Comparison of ENCODE assay signal across 11 cellular contexts in the genomic region with DNA sequence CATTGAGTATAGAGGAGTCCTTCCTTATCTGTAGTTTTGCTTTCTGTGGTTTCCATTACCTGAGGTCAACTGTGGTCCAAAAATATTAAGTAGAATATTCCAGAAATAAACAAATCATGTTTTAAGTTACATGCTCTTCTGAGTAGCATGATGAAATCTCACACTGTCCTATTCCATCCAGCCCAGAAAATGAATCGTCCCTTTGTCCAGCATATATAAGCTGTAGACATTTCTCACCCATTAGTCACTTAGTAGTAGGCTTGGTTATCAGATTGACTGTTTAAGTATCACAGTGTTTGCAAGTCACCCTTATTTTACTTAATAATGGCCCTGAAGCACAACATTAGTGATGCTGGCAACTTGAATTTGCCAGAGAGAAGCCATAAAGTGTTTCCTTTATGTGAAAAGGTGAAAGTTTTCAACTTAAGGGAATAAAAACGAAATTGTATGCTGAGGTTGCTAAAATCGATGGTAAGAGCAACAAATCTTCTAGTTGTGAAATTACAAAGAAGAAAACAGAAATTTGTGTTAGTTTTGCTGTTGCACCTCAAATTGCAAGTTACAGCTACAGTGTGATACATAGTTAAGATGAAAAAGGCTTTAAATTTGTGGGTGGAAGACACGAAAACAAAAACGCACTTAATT.
DNase-seq lines count a peak whose midpoint lies in the region; ATAC-seq and TF ChIP-seq lines count a peak whose summit lies in the region.
"Had no signal": no experiment of that assay in that cellular context is flagged by ENCODE, and none has a peak within 500 bp of the region (broad histone marks: within the 10 kb centered on the region; RNA-seq: fewer than 3 reads in every experiment).

No MANE protein-coding gene starts in this region.

- H3K27me3 ChIP-seq in GM23338 (ENCODE audit: insufficient read depth) (no peaks in the 10 kb centered on the region), skeletal muscle satellite cell (ENCODE audit: control insufficient read depth, insufficient read depth, low read length) (no peaks in the 10 kb centered on the region)
- H3K27me3 ChIP-seq: esophagus muscularis mucosa, left lung had no signal

- no peaks in the 10 kb centered on the region for H3F3A ChIP-seq in GM23338 (replicated peaks; ENCODE audit: low read depth)

- H3K9me3 Mint-ChIP-seq in GM23338: no peaks in the 10 kb centered on the region
- H3K9me3 Mint-ChIP-seq: activated T-cell treated with anti-CD3 and anti-CD28 coated beads, Interleukin-2, amount 50 U/mL, for 4 hours had no signal

- no peaks in the 10 kb centered on the region for H3K36me3 ChIP-seq in GM23338 (ENCODE audit: insufficient read depth)
- peaks cover 5% of the 10 kb centered on the region for H3K36me3 ChIP-seq in skeletal muscle satellite cell (ENCODE audit: insufficient read depth, low read length)
- H3K36me3 ChIP-seq: esophagus muscularis mucosa had no signal

- in situ Hi-C loops in SK-MEL-5 (cut with HindIII; ENCODE audit: low pct_unique_long_range_greater_than_20kb, low sequenced_read_pairs): no loop called here

- peaks cover 28% of the 10 kb centered on the region for H3K4me1 Mint-ChIP-seq in GM23338

- H3K4me1 ChIP-seq in GM23338 (ENCODE audit: insufficient read depth) (peaks cover 26% of the 10 kb centered on the region), skeletal muscle satellite cell (ENCODE audit: control insufficient read depth, insufficient read depth, low read length) (peaks cover 11% of the 10 kb centered on the region)
- H3K4me1 ChIP-seq: left lung had no signal

- 0 out of 2 replicates have a peak overlapping the region, but pooled peaks have one; percentile 3 for H3K27ac ChIP-seq in GM23338 (ENCODE audit: low read depth)
- H3K27ac ChIP-seq: esophagus muscularis mucosa, left lung, SK-N-MC had no signal

- H3K9me2 ChIP-seq in GM23338 (ENCODE audit: insufficient read depth): no peaks in the 10 kb centered on the region

- peak overlapping the region; percentile 54 for H3K4me2 ChIP-seq in GM23338
- peak overlapping the region; percentile 5 for H3K4me2 ChIP-seq in skeletal muscle satellite cell (ENCODE audit: low read length)

- no peak overlapping the region for H3K9ac ChIP-seq in skeletal muscle satellite cell (ENCODE audit: low read depth, low read length)

- DNase-seq in GM23338 (ENCODE audit: low spot score) (no peak), SK-MEL-5 (ENCODE audit: low read depth, low spot score) (peak; percentile 65), fibroblast of peridontal ligament (ENCODE audit: extremely low read depth) (peak; percentile 65), DMS153 treated with DMSO at 0.1 percent for 48 hours (lab: John Stamatoyannopoulos, UW; ENCODE audit: unreplicated experiment) (no peak)
- no peak for DNase-seq in activated effector memory CD4-positive, alpha-beta T cell treated with Interleukin-2 at 50 U/mL for 16 hours
- DNase-seq: activated T-cell treated with anti-CD3 and anti-CD28 coated beads, Interleukin-2, amount 50 U/mL, for 4 hours; left lung had no signal

- peaks cover 2% of the 10 kb centered on the region for H3K27me3 Mint-ChIP-seq in GM23338 (ENCODE audit: insufficient read depth, low read depth, poor library complexity)

- ATAC-seq in GM23338: no peak
- ATAC-seq in GM18498 (IDR thresholded peaks at IDR 0.05; ENCODE audit: unreplicated experiment): no peak
- ATAC-seq: activated T-cell treated with anti-CD3 and anti-CD28 coated beads, Interleukin-2, amount 50 U/mL, for 4 hours had no signal

- H3K79me2 ChIP-seq in GM23338 (replicated peaks; ENCODE audit: insufficient read depth): no peaks in the 10 kb centered on the region

- no peaks in the 10 kb centered on the region for H4K20me1 ChIP-seq in GM23338 (replicated peaks; ENCODE audit: insufficient read depth)

- no peaks in the 10 kb centered on the region for H3K36me3 Mint-ChIP-seq in GM23338 (ENCODE audit: low read depth)

- H3K27ac Mint-ChIP-seq in GM23338: peak overlapping the region; percentile 78

- no peak overlapping the region for H3K4me3 Mint-ChIP-seq in GM23338
- H3K4me3 Mint-ChIP-seq: activated T-cell treated with anti-CD3 and anti-CD28 coated beads, Interleukin-2, amount 50 U/mL, for 4 hours had no signal

- H3K4me3 ChIP-seq in GM23338 (no peak overlapping the region), skeletal muscle satellite cell (ENCODE audit: low read length) (no peak overlapping the region)
- H3K4me3 ChIP-seq: esophagus muscularis mucosa, left lung, SK-N-MC had no signal

- no peaks in the 10 kb centered on the region for H3K9me3 ChIP-seq in skeletal muscle satellite cell (replicated peaks; ENCODE audit: low read length)
- H3K9me3 ChIP-seq: esophagus muscularis mucosa, left lung had no signal

- no peak overlapping the region for H2AFZ ChIP-seq in GM23338

- TF ChIP-seq CTCF in GM23338 (conservative IDR thresholded peaks at IDR 0.05; ENCODE audit: low read depth in 2 of 2): no peak

TF ChIP-seq in GM23338, 12 proteins besides CTCF, POLR2A, EP300 and RAD21 (continues in another document):
- TF ChIP-seq EZH2 (IDR thresholded peaks at IDR 0.05; ENCODE audit: low read depth, unreplicated experiment) (no peak), POLR2AphosphoS5 (IDR thresholded peaks at IDR 0.05; ENCODE audit: low read depth) (no peak), ZNF331 (CRISPR knock-in tag; IDR thresholded peaks at IDR 0.05; ENCODE audit: low read depth) (no peak), NANOG (IDR thresholded peaks at IDR 0.05; ENCODE audit: borderline replicate concordance) (no peak), JUNB (IDR thresholded peaks at IDR 0.05; ENCODE audit: unreplicated experiment) (no peak), ZNF114 (CRISPR knock-in tag; IDR thresholded peaks at IDR 0.05) (no peak), STAT1 (IDR thresholded peaks at IDR 0.05; ENCODE audit: unreplicated experiment) (no peak)
- TF ChIP-seq, protein P1, sequence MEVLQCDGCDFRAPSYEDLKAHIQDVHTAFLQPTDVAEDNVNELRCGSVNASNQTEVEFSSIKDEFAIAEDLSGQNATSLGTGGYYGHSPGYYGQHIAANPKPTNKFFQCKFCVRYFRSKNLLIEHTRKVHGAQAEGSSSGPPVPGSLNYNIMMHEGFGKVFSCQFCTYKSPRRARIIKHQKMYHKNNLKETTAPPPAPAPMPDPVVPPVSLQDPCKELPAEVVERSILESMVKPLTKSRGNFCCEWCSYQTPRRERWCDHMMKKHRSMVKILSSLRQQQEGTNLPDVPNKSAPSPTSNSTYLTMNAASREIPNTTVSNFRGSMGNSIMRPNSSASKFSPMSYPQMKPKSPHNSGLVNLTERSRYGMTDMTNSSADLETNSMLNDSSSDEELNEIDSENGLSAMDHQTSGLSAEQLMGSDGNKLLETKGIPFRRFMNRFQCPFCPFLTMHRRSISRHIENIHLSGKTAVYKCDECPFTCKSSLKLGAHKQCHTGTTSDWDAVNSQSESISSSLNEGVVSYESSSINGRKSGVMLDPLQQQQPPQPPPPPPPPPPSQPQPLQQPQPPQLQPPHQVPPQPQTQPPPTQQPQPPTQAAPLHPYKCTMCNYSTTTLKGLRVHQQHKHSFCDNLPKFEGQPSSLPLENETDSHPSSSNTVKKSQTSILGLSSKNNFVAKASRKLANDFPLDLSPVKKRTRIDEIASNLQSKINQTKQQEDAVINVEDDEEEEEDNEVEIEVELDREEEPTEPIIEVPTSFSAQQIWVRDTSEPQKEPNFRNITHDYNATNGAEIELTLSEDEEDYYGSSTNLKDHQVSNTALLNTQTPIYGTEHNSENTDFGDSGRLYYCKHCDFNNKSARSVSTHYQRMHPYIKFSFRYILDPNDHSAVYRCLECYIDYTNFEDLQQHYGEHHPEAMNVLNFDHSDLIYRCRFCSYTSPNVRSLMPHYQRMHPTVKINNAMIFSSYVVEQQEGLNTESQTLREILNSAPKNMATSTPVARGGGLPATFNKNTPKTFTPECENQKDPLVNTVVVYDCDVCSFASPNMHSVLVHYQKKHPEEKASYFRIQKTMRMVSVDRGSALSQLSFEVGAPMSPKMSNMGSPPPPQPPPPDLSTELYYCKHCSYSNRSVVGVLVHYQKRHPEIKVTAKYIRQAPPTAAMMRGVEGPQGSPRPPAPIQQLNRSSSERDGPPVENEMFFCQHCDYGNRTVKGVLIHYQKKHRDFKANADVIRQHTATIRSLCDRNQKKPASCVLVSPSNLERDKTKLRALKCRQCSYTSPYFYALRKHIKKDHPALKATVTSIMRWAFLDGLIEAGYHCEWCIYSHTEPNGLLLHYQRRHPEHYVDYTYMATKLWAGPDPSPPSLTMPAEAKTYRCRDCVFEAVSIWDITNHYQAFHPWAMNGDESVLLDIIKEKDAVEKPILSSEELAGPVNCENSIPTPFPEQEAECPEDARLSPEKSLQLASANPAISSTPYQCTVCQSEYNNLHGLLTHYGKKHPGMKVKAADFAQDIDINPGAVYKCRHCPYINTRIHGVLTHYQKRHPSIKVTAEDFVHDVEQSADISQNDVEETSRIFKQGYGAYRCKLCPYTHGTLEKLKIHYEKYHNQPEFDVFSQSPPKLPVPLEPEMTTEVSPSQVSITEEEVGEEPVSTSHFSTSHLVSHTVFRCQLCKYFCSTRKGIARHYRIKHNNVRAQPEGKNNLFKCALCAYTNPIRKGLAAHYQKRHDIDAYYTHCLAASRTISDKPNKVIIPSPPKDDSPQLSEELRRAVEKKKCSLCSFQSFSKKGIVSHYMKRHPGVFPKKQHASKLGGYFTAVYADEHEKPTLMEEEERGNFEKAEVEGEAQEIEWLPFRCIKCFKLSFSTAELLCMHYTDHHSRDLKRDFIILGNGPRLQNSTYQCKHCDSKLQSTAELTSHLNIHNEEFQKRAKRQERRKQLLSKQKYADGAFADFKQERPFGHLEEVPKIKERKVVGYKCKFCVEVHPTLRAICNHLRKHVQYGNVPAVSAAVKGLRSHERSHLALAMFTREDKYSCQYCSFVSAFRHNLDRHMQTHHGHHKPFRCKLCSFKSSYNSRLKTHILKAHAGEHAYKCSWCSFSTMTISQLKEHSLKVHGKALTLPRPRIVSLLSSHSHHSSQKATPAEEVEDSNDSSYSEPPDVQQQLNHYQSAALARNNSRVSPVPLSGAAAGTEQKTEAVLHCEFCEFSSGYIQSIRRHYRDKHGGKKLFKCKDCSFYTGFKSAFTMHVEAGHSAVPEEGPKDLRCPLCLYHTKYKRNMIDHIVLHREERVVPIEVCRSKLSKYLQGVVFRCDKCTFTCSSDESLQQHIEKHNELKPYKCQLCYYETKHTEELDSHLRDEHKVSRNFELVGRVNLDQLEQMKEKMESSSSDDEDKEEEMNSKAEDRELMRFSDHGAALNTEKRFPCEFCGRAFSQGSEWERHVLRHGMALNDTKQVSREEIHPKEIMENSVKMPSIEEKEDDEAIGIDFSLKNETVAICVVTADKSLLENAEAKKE (CRISPR knock-in tag; IDR thresholded peaks at IDR 0.05): no peak
- TF ChIP-seq, protein P2, sequence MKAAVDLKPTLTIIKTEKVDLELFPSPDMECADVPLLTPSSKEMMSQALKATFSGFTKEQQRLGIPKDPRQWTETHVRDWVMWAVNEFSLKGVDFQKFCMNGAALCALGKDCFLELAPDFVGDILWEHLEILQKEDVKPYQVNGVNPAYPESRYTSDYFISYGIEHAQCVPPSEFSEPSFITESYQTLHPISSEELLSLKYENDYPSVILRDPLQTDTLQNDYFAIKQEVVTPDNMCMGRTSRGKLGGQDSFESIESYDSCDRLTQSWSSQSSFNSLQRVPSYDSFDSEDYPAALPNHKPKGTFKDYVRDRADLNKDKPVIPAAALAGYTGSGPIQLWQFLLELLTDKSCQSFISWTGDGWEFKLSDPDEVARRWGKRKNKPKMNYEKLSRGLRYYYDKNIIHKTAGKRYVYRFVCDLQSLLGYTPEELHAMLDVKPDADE (IDR thresholded peaks at IDR 0.05): no peak

Comparison
In these comparisons a context has a peak if more than half of its experiments do, and no peak if none do; other contexts are left out.
1. DNase-seq: peak in SK-MEL-5 (single experiment) and fibroblast of peridontal ligament (single experiment); none in GM23338 (single experiment), DMS153 treated with DMSO at 0.1 percent for 48 hours (single experiment) and activated effector memory CD4-positive, alpha-beta T cell treated with Interleukin-2 at 50 U/mL for 16 hours (single experiment).